In genomic region chr21:36065497-36066036, GRCh38 we compare ENCODE assay signal across 8 cellular contexts. TPM values are rescaled to one million over a fixed set of nuclear protein-coding genes. Genes with fewer than 3 reads are reported as not detected.
DNase-seq lines count a peak whose midpoint lies in the region; ATAC-seq and TF ChIP-seq lines count a peak whose summit lies in the region.
"Had no signal": no experiment of that assay in that cellular context is flagged by ENCODE, and none has a peak within 500 bp of the region (broad histone marks: within the 10 kb centered on the region; RNA-seq: fewer than 3 reads in every experiment).

No MANE protein-coding gene starts in this region.

- TF ChIP-seq CTCF in CD4-positive, alpha-beta T cell (IDR thresholded peaks at IDR 0.05) = no peak

- no peak overlapping the region for H3K27ac ChIP-seq in CD4-positive, alpha-beta T cell (ENCODE audit: low read depth, low read length)

- peak; percentile 27 for DNase-seq in GM04503 (ENCODE audit: low read depth)
- peak; percentile 87 for DNase-seq in M059J (ENCODE audit: low read depth)
- DNase-seq in activated naive CD8-positive, alpha-beta T cell treated with anti-CD3 and anti-CD28 coated beads, Interleukin-2, amount 50 U/mL, for 24 hours = no peak
- DNase-seq in lung microvascular endothelial cell (ENCODE audit: low read depth in 2 of 2) = peak; percentile 84
- DNase-seq in epidermal melanocyte (ENCODE audit: insufficient read length, low spot score) = no peak
- no peak for DNase-seq in cerebellum (ENCODE audit: low spot score)
- DNase-seq in CD4-positive, alpha-beta T cell = no peak
- DNase-seq: NCI-H510A treated with DMSO at 0.1 percent for 48 hours had no signal

- H3K9me3 Mint-ChIP-seq in activated naive CD8-positive, alpha-beta T cell treated with anti-CD3 and anti-CD28 coated beads, Interleukin-2, amount 50 U/mL, for 24 hours = peaks cover 10% of the 10 kb centered on the region
- peaks cover 6% of the 10 kb centered on the region for H3K9me3 Mint-ChIP-seq in CD4-positive, alpha-beta T cell

- H3K27me3 ChIP-seq in CD4-positive, alpha-beta T cell (ENCODE audit: control insufficient read depth, insufficient read depth, low read length) = no peaks in the 10 kb centered on the region

- POLR2A ChIA-PET in CD4-positive, alpha-beta T cell (lab: Charles Lee) = no interaction called here

- no peaks in the 10 kb centered on the region for H3K27me3 Mint-ChIP-seq in activated naive CD8-positive, alpha-beta T cell treated with anti-CD3 and anti-CD28 coated beads, Interleukin-2, amount 50 U/mL, for 24 hours
- H3K27me3 Mint-ChIP-seq in CD4-positive, alpha-beta T cell = no peaks in the 10 kb centered on the region

- intact Hi-C loops in CD4-positive, alpha-beta T cell (cut with DNase I, micrococcal nuclease) = no loop called here

- H3K4me1 Mint-ChIP-seq in activated naive CD8-positive, alpha-beta T cell treated with anti-CD3 and anti-CD28 coated beads, Interleukin-2, amount 50 U/mL, for 24 hours = peaks cover 35% of the 10 kb centered on the region
- peaks cover 22% of the 10 kb centered on the region for H3K4me1 Mint-ChIP-seq in CD4-positive, alpha-beta T cell (ENCODE audit: low read depth)

- H3K9me3 ChIP-seq in CD4-positive, alpha-beta T cell (ENCODE audit: control insufficient read depth, low read length) = peaks cover 5% of the 10 kb centered on the region

- peak overlapping the region; percentile 7 for H3K4me3 Mint-ChIP-seq in activated naive CD8-positive, alpha-beta T cell treated with anti-CD3 and anti-CD28 coated beads, Interleukin-2, amount 50 U/mL, for 24 hours
- no peak overlapping the region for H3K4me3 Mint-ChIP-seq in CD4-positive, alpha-beta T cell

- peak overlapping the region; percentile 76 for H3K27ac Mint-ChIP-seq in activated naive CD8-positive, alpha-beta T cell treated with anti-CD3 and anti-CD28 coated beads, Interleukin-2, amount 50 U/mL, for 24 hours
- H3K27ac Mint-ChIP-seq in CD4-positive, alpha-beta T cell = no peak overlapping the region

- H3K36me3 Mint-ChIP-seq in activated naive CD8-positive, alpha-beta T cell treated with anti-CD3 and anti-CD28 coated beads, Interleukin-2, amount 50 U/mL, for 24 hours (ENCODE audit: low read depth) = peaks cover 10% of the 10 kb centered on the region
- H3K36me3 Mint-ChIP-seq in CD4-positive, alpha-beta T cell (ENCODE audit: low read depth) = peaks cover 16% of the 10 kb centered on the region

- CTCF ChIA-PET in CD4-positive, alpha-beta T cell (lab: Charles Lee) = no interaction called here

- ATAC-seq in activated naive CD8-positive, alpha-beta T cell treated with anti-CD3 and anti-CD28 coated beads, Interleukin-2, amount 50 U/mL, for 24 hours = peak; percentile 45
- ATAC-seq in CD4-positive, alpha-beta T cell (ENCODE audit: poor library complexity) = no peak

RNA-seq across cellular contexts. Expression of gene CBR1, which starts 4.3 kb away (rescaled TPM):
- total RNA-seq in M059J (2014; rRNA removed; shearing (Covaris generic)) = 314 and 339 TPM in 2 replicates
- total RNA-seq in lung microvascular endothelial cell = 19.2 and 29.9 TPM in 2 replicates
- 11.1 TPM for total RNA-seq in cerebellum
- 1 to 10 TPM; 5.2 to 6.8 TPM for total RNA-seq in CD4-positive, alpha-beta T cell

RNA-seq across cellular contexts. Expression of gene SETD4, which starts 5.2 kb away (rescaled TPM):
- 16.7 and 20.1 TPM in 2 replicates for total RNA-seq in M059J (2014; rRNA removed; shearing (Covaris generic))
- total RNA-seq in lung microvascular endothelial cell = 5.0 and 6.0 TPM in 2 replicates
- 26.9 TPM for total RNA-seq in cerebellum
- 10 to 100 TPM; 10.8 to 12.3 TPM for total RNA-seq in CD4-positive, alpha-beta T cell

Comparison
In these comparisons a context has a peak if more than half of its experiments do, and no peak if none do; other contexts are left out.
1. DNase-seq: peak in GM04503 (single experiment), M059J (single experiment) and lung microvascular endothelial cell (2 of 2); none in activated naive CD8-positive, alpha-beta T cell treated with anti-CD3 and anti-CD28 coated beads, Interleukin-2, amount 50 U/mL, for 24 hours (single experiment), epidermal melanocyte (single experiment), cerebellum (single experiment) and CD4-positive, alpha-beta T cell (0 of 10).
2. RNA of gene CBR1, which starts 4.3 kb away (total RNA-seq): 314 to 339 TPM in M059J; 19.2 to 29.9 TPM in lung microvascular endothelial cell, 11.1 TPM in cerebellum (single experiment) and 5.2 to 6.8 TPM in CD4-positive, alpha-beta T cell; every median in the first group is over 10 times any median in the second.